Comparison of ENCODE assay signal across 13 cellular contexts in genomic region chr12:51021694-51022093, GRCh38. TPM values are rescaled to one million over a fixed set of nuclear protein-coding genes. Genes with fewer than 3 reads are reported as not detected.
DNase-seq lines count a peak whose midpoint lies in the region; ATAC-seq, FAIRE-seq and TF ChIP-seq lines count a peak whose summit lies in the region.
"Had no signal": no experiment of that assay in that cellular context is flagged by ENCODE, and none has a peak within 500 bp of the region (broad histone marks: within the 10 kb centered on the region; RNA-seq: fewer than 3 reads in every experiment).

No MANE protein-coding gene starts in this region.

- intact Hi-C loops in left lung (cut with DNase I), result no loop called here

- H3K4me3 ChIP-seq in BLaER1 (no peak overlapping the region), left lung (no peak overlapping the region)

- DNase-seq in GM18507 (ENCODE audit: extremely low spot score, insufficient read length, low read depth) (no peak), left lung (no peak), NOMO-1 treated with DMSO at 0.1 percent for 48 hours (lab: John Stamatoyannopoulos, UW; ENCODE audit: unreplicated experiment) (no peak), COLO668 (lab: John Stamatoyannopoulos, UW; ENCODE audit: unreplicated experiment) (no peak), occipital lobe (lab: John Stamatoyannopoulos, UW) (no peak), kidney glomerular epithelial cell (lab: John Stamatoyannopoulos, UW) (no peak)
- no peak for DNase-seq in activated CD4-positive, alpha-beta memory T cell treated with anti-CD3 and anti-CD28 coated beads, Interleukin-2, amount 10 ng/mL, durations not matched to agents 7 days and 5 days
- DNase-seq: BE2C, NCI-H2081 treated with DMSO at 0.1 percent for 48 hours, PC-3 had no signal

- peak overlapping the region; percentile 5; the same call in 1 of the 2 replicates for H3K9ac ChIP-seq in BLaER1
- H3K9ac ChIP-seq: KMS-11, parathyroid adenoma had no signal

- H4K20me1 ChIP-seq in BLaER1, result peaks cover 69% of the 10 kb centered on the region

- POLR2A ChIA-PET in activated CD4-positive, alpha-beta memory T cell treated with anti-CD3 and anti-CD28 coated beads, Interleukin-2, amount 10 ng/mL, durations not matched to agents 7 days and 5 days (lab: Charles Lee), result interaction anchor here (1.8 to 1.9 kb wide), 2 partner anchors 217 to 257 kb away, joined by 6 to 7 read pairs; partner anchors contain the start of genes ATF1 and DAZAP2

- no peaks in the 10 kb centered on the region for H3K9me3 Mint-ChIP-seq in activated CD4-positive, alpha-beta memory T cell treated with anti-CD3 and anti-CD28 coated beads, Interleukin-2, amount 10 ng/mL, durations not matched to agents 7 days and 5 days

- H3K36me3 ChIP-seq in BLaER1 (no peaks in the 10 kb centered on the region), left lung (no peaks in the 10 kb centered on the region)
- H3K36me3 ChIP-seq: BE2C had no signal

- H3K27me3 ChIP-seq in BLaER1 (no peaks in the 10 kb centered on the region), left lung (no peaks in the 10 kb centered on the region)
- H3K27me3 ChIP-seq: BE2C had no signal

- peak overlapping the region; percentile 0 for H3K4me3 Mint-ChIP-seq in activated CD4-positive, alpha-beta memory T cell treated with anti-CD3 and anti-CD28 coated beads, Interleukin-2, amount 10 ng/mL, durations not matched to agents 7 days and 5 days

- no peak for ATAC-seq in left lung
- ATAC-seq: PC-3 had no signal

- H3K4me1 ChIP-seq in BLaER1, result peaks cover 50% of the 10 kb centered on the region
- H3K4me1 ChIP-seq in left lung, result peaks cover 5 to 77% of the 10 kb centered on the region in 2 donors

- peak overlapping the region; percentile 72 for H3K4me2 ChIP-seq in BLaER1
- H3K4me2 ChIP-seq: KMS-11 had no signal

- CTCF ChIA-PET in activated CD4-positive, alpha-beta memory T cell treated with anti-CD3 and anti-CD28 coated beads, Interleukin-2, amount 10 ng/mL, durations not matched to agents 7 days and 5 days (lab: Charles Lee), result interaction anchor here (0.7 to 1.3 kb wide), 4 partner anchors 26 to 947 kb away, joined by 3 to 4 read pairs (median 3); partner anchors contain the start of gene LETMD1

- H3K27ac ChIP-seq in BLaER1, result peak overlapping the region; percentile 58
- peak overlapping the region; percentile 10 to 76 for H3K27ac ChIP-seq in left lung
- H3K27ac ChIP-seq: KMS-11, parathyroid adenoma had no signal

- H3K27me3 Mint-ChIP-seq in activated CD4-positive, alpha-beta memory T cell treated with anti-CD3 and anti-CD28 coated beads, Interleukin-2, amount 10 ng/mL, durations not matched to agents 7 days and 5 days, result no peaks in the 10 kb centered on the region

- H3K4me1 Mint-ChIP-seq in activated CD4-positive, alpha-beta memory T cell treated with anti-CD3 and anti-CD28 coated beads, Interleukin-2, amount 10 ng/mL, durations not matched to agents 7 days and 5 days, result peaks cover 49% of the 10 kb centered on the region

- TF ChIP-seq CTCF in left lung (IDR thresholded peaks at IDR 0.05), result no peak

- H3K36me3 Mint-ChIP-seq in activated CD4-positive, alpha-beta memory T cell treated with anti-CD3 and anti-CD28 coated beads, Interleukin-2, amount 10 ng/mL, durations not matched to agents 7 days and 5 days (ENCODE audit: low read depth), result peaks cover 6% of the 10 kb centered on the region

- peak; percentile 18 for FAIRE-seq in GM18507 (lab: Jason Lieb, UNC)

- H3K9me3 ChIP-seq in BLaER1 (no peaks in the 10 kb centered on the region), left lung (no peaks in the 10 kb centered on the region)
- H3K9me3 ChIP-seq: BE2C had no signal

- H3K27ac Mint-ChIP-seq in activated CD4-positive, alpha-beta memory T cell treated with anti-CD3 and anti-CD28 coated beads, Interleukin-2, amount 10 ng/mL, durations not matched to agents 7 days and 5 days, result no peak overlapping the region

RNA-seq across cellular contexts. Expression of gene SLC11A2, which starts 4.5 kb away (rescaled TPM):
- 10 to 100 TPM; 35.0 to 36.4 TPM for total RNA-seq in activated CD4-positive, alpha-beta memory T cell treated with anti-CD3 and anti-CD28 coated beads, Interleukin-2, amount 10 ng/mL, durations not matched to agents 7 days and 5 days
- total RNA-seq in left lung (100 to 1,000 TPM in 1 of 2 donors, 10 to 100 TPM in 1; 72.1 to 120 TPM), occipital lobe (96.7 TPM)

RNA-seq across cellular contexts. Expression of gene LETMD1, which starts 26.4 kb away (rescaled TPM):
- 10 to 100 TPM; 92.1 to 93.9 TPM for total RNA-seq in activated CD4-positive, alpha-beta memory T cell treated with anti-CD3 and anti-CD28 coated beads, Interleukin-2, amount 10 ng/mL, durations not matched to agents 7 days and 5 days
- total RNA-seq in left lung, result 10 to 100 TPM; 46.8 to 61.0 TPM
- 56.8 TPM for total RNA-seq in occipital lobe
